In the genomic region with DNA sequence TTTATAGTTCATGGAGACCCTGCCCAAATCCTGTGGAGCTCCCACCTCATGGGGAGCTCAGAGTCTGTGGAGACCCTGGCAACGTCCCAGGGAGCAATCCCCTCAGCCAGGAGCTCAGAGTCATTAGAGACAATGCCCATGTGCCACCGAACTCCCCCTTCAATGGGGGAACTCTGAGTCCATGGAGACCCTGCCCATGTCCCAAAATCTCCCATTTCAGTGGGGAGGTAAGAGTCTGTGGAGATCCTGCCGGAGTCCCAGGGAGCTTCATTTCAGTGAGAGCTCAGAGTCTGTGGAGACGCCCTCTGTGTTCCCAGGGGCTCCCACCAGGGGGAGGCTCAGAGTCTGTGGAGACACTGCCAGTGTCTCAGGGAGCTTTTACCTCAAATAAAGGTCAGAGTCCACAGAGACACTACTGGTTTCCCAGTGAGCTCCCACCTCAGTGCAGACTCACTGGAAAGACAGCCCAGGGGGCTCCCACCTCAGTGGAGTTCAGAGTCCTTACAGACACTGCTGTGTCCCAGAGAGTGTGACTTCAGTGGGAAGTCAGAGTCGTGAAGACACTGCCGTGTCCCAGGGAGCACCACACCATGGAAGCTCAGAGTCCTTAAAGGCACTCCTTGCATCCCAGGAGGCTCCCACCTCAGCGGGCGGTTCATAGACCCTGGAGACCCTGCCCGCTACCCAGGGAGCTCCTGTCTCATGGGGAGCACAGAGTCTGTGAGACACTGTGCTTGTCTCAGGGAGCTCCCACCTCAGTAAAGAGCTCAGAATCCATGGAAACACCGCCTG, we compare ENCODE assay signal across 9 cellular contexts. TPM values are rescaled to one million over a fixed set of nuclear protein-coding genes. Genes with fewer than 3 reads are reported as not detected.
A peak's percentile ranks its signal among the peaks of the same experiment; 100 is the strongest.
DNase-seq lines count a peak whose midpoint lies in the region; ATAC-seq and TF ChIP-seq lines count a peak whose summit lies in the region.
"Had no signal": no experiment of that assay in that cellular context is flagged by ENCODE, and none has a peak within 500 bp of the region (broad histone marks: within the 10 kb centered on the region; RNA-seq: fewer than 3 reads in every experiment).

No MANE protein-coding gene starts in this region.

- peaks cover 18% of the 10 kb centered on the region for H3K79me2 ChIP-seq in DND-41 (ENCODE audit: insufficient read depth, low read length)
- no peaks in the 10 kb centered on the region for H3K79me2 ChIP-seq in MM.1S (ENCODE audit: low read length)
- H3K79me2 ChIP-seq in smooth muscle cell (ENCODE audit: low read depth), result no peaks in the 10 kb centered on the region

- H3K4me3 ChIP-seq in DND-41 (ENCODE audit: low read depth in 1 of 2, low read length in 2 of 2) (no peak overlapping the region), MM.1S (ENCODE audit: low read length) (no peak overlapping the region), fibroblast of mammary gland (ENCODE audit: control insufficient read depth, low read depth, low read length) (no peak overlapping the region), smooth muscle cell (no peak overlapping the region)

- ATAC-seq in DND-41 (ENCODE audit: insufficient read depth, low read depth) (peak; percentile 63), HG03565 (IDR thresholded peaks at IDR 0.05; ENCODE audit: unreplicated experiment) (no peak), HG02973 (IDR thresholded peaks at IDR 0.05; ENCODE audit: unreplicated experiment) (no peak), HG03442 (IDR thresholded peaks at IDR 0.05; ENCODE audit: unreplicated experiment) (no peak)
- peak; percentile 15 for ATAC-seq in activated CD8-positive, alpha-beta T cell treated with anti-CD3 and anti-CD28 coated beads for 36 hours

- 77% methylated on average over 10 of the region's 10 CpGs for WGBS in smooth muscle cell (ENCODE audit: low lambda C conversion rate)

- peaks cover 92% of the 10 kb centered on the region for H3K36me3 Mint-ChIP-seq in activated CD8-positive, alpha-beta T cell treated with anti-CD3 and anti-CD28 coated beads for 36 hours (ENCODE audit: low read depth)

- DNase-seq in DND-41 (peak; percentile 65), MM.1S (peak; percentile 72), fibroblast of mammary gland (ENCODE audit: low read depth) (no peak), smooth muscle cell (lab: John Stamatoyannopoulos, UW; ENCODE audit: unreplicated experiment) (no peak)
- DNase-seq in activated CD8-positive, alpha-beta T cell treated with anti-CD3 and anti-CD28 coated beads for 36 hours, result peak; percentile 70
- DNase-seq: left cardiac atrium had no signal

- H3K9me3 Mint-ChIP-seq in activated CD8-positive, alpha-beta T cell treated with anti-CD3 and anti-CD28 coated beads for 36 hours, result no peaks in the 10 kb centered on the region

- H3K27me3 ChIP-seq in DND-41 (ENCODE audit: insufficient read depth, low read length, poor library complexity) (no peaks in the 10 kb centered on the region), MM.1S (replicated peaks; ENCODE audit: insufficient read depth, low read length) (no peaks in the 10 kb centered on the region), smooth muscle cell (ENCODE audit: low read depth) (no peaks in the 10 kb centered on the region)

- no peak overlapping the region for H3K4me2 ChIP-seq in DND-41 (ENCODE audit: insufficient read depth, low read length)
- no peak overlapping the region for H3K4me2 ChIP-seq in MM.1S (ENCODE audit: low read depth, low read length)
- H3K4me2 ChIP-seq in smooth muscle cell, result no peak overlapping the region

- H3F3A ChIP-seq in MM.1S (ENCODE audit: insufficient read depth, low read length), result no peaks in the 10 kb centered on the region
- H3F3A ChIP-seq in smooth muscle cell (ENCODE audit: low read depth), result no peaks in the 10 kb centered on the region

- no peak overlapping the region; the same call in 1 of the 2 replicates for H3K27ac ChIP-seq in DND-41 (ENCODE audit: low read length)
- no peak overlapping the region for H3K27ac ChIP-seq in MM.1S (ENCODE audit: low read length)
- no peak overlapping the region for H3K27ac ChIP-seq in smooth muscle cell (ENCODE audit: low read depth)

- H3K4me1 ChIP-seq in DND-41 (ENCODE audit: insufficient read depth, low read length), result peaks cover 21% of the 10 kb centered on the region
- peaks cover 6% of the 10 kb centered on the region; the same call in 1 of the 2 replicates for H3K4me1 ChIP-seq in MM.1S (ENCODE audit: low read length)
- no peaks in the 10 kb centered on the region for H3K4me1 ChIP-seq in smooth muscle cell (ENCODE audit: low read depth)

- no peaks in the 10 kb centered on the region for H3K9me2 ChIP-seq in MM.1S (replicated peaks; ENCODE audit: insufficient read depth, low read length)

- CTCF ChIA-PET in activated CD8-positive, alpha-beta T cell treated with anti-CD3 and anti-CD28 coated beads for 36 hours (lab: Charles Lee), result interaction anchor here (0.7 to 5.1 kb wide), 32 partner anchors 9 to 162 kb away, joined by 3 to 87 read pairs (median 4); a partner anchor contains a TSS

- H4K20me1 ChIP-seq in DND-41 (ENCODE audit: insufficient read depth, low read length), result no peaks in the 10 kb centered on the region
- H4K20me1 ChIP-seq in MM.1S (ENCODE audit: insufficient read depth, low read length), result no peaks in the 10 kb centered on the region
- no peaks in the 10 kb centered on the region for H4K20me1 ChIP-seq in smooth muscle cell (ENCODE audit: low read depth)

- H3K4me3 Mint-ChIP-seq in activated CD8-positive, alpha-beta T cell treated with anti-CD3 and anti-CD28 coated beads for 36 hours, result peak overlapping the region; percentile 100

- POLR2A ChIA-PET in activated CD8-positive, alpha-beta T cell treated with anti-CD3 and anti-CD28 coated beads for 36 hours (lab: Charles Lee), result interaction anchor here (0.6 to 16.8 kb wide), 19 partner anchors 9 to 409 kb away, joined by 3 to 317 read pairs (median 5); a partner anchor contains a TSS

- H3K36me3 ChIP-seq in DND-41 (ENCODE audit: insufficient read depth, low read length) (peaks cover 32% of the 10 kb centered on the region), MM.1S (replicated peaks; ENCODE audit: insufficient read depth, low read length) (no peaks in the 10 kb centered on the region), smooth muscle cell (ENCODE audit: low read depth) (no peaks in the 10 kb centered on the region)

- intact Hi-C loops in activated CD8-positive, alpha-beta T cell treated with anti-CD3 and anti-CD28 coated beads for 36 hours (cut with micrococcal nuclease), result no loop called here

- peaks cover 31% of the 10 kb centered on the region for H3K4me1 Mint-ChIP-seq in activated CD8-positive, alpha-beta T cell treated with anti-CD3 and anti-CD28 coated beads for 36 hours (ENCODE audit: low read depth)

- H3K27ac Mint-ChIP-seq in activated CD8-positive, alpha-beta T cell treated with anti-CD3 and anti-CD28 coated beads for 36 hours, result peak overlapping the region; percentile 100

- H3K9ac ChIP-seq in DND-41 (ENCODE audit: low read depth, low read length) (no peak overlapping the region), MM.1S (ENCODE audit: low read length) (no peak overlapping the region), smooth muscle cell (ENCODE audit: low read depth) (no peak overlapping the region)

- H2AFZ ChIP-seq in DND-41 (ENCODE audit: low read depth, low read length), result no peak overlapping the region
- H2AFZ ChIP-seq in MM.1S (ENCODE audit: low read length), result peak overlapping the region; percentile 8; the same call in 1 of the 2 replicates
- H2AFZ ChIP-seq in smooth muscle cell (ENCODE audit: low read depth), result no peak overlapping the region

- TF ChIP-seq CTCF in DND-41 (IDR thresholded peaks at IDR 0.05; ENCODE audit: borderline replicate concordance, extremely low read depth, low read length, poor library complexity, severe bottlenecking), result peak; percentile 69
- TF ChIP-seq CTCF in MM.1S (IDR thresholded peaks at IDR 0.05; ENCODE audit: low read length), result peak; percentile 83
- TF ChIP-seq CTCF in activated CD8-positive, alpha-beta T cell treated with anti-CD3 and anti-CD28 coated beads for 36 hours (IDR thresholded peaks at IDR 0.05), result peak; percentile 55
- TF ChIP-seq CTCF in fibroblast of mammary gland (conservative IDR thresholded peaks at IDR 0.05; ENCODE audit: control insufficient read depth, insufficient read depth, low read depth, low read length), result peak; percentile 64
- TF ChIP-seq CTCF in smooth muscle cell (IDR thresholded peaks at IDR 0.05; ENCODE audit: borderline replicate concordance, insufficient read depth, poor library complexity, severe bottlenecking), result peak; percentile 25

- no peaks in the 10 kb centered on the region for H3K27me3 Mint-ChIP-seq in activated CD8-positive, alpha-beta T cell treated with anti-CD3 and anti-CD28 coated beads for 36 hours

- no peaks in the 10 kb centered on the region for H3K9me3 ChIP-seq in DND-41 (ENCODE audit: insufficient read depth, low read length, severe bottlenecking)
- no peaks in the 10 kb centered on the region for H3K9me3 ChIP-seq in MM.1S (replicated peaks; ENCODE audit: insufficient read depth, low read length)
- H3K9me3 ChIP-seq in smooth muscle cell (replicated peaks; ENCODE audit: low read depth), result no peaks in the 10 kb centered on the region

RNA-seq across cellular contexts. Expression of a gene that starts 5.0 kb away (rescaled TPM):
- 100 to 1,000 TPM; 399 to 403 TPM for total RNA-seq in activated CD8-positive, alpha-beta T cell treated with anti-CD3 and anti-CD28 coated beads for 36 hours
- total RNA-seq in smooth muscle cell, result 0.04 and 0.27 TPM in 2 replicates
- 0.31 TPM in 1 of 2 replicates, not detected in the other for polyA plus RNA-seq in smooth muscle cell

RNA-seq across cellular contexts. Expression of a gene that starts 26.2 kb away (rescaled TPM):
- 10 to 100 TPM; 72.3 to 77.5 TPM for total RNA-seq in activated CD8-positive, alpha-beta T cell treated with anti-CD3 and anti-CD28 coated beads for 36 hours
- 32.6 and 32.9 TPM in 2 replicates for total RNA-seq in smooth muscle cell
- 85.5 and 86.9 TPM in 2 replicates for polyA plus RNA-seq in smooth muscle cell

Comparison
In these comparisons a context has a peak if more than half of its experiments do, and no peak if none do; other contexts are left out.
1. ATAC-seq: peak in DND-41 (single experiment) and activated CD8-positive, alpha-beta T cell treated with anti-CD3 and anti-CD28 coated beads for 36 hours (single experiment); none in HG03565 (single experiment), HG02973 (single experiment) and HG03442 (single experiment).
2. DNase-seq: peak in DND-41 (single experiment), MM.1S (single experiment) and activated CD8-positive, alpha-beta T cell treated with anti-CD3 and anti-CD28 coated beads for 36 hours (single experiment); none in fibroblast of mammary gland (single experiment) and smooth muscle cell (single experiment).
3. CTCF ChIP-seq: peak in every context shown above with its lines; median percentile 83 in MM.1S; 69 in DND-41; 64 in fibroblast of mammary gland; 55 in activated CD8-positive, alpha-beta T cell treated with anti-CD3 and anti-CD28 coated beads for 36 hours; 25 in smooth muscle cell.
4. RNA of a gene that starts 5.0 kb away (total RNA-seq): 399 to 403 TPM in activated CD8-positive, alpha-beta T cell treated with anti-CD3 and anti-CD28 coated beads for 36 hours; 0.04 to 0.27 TPM in smooth muscle cell; every median in the first group is over 100 times any median in the second.